12 cellular contexts compared by ENCODE assay signal in the genomic region with DNA sequence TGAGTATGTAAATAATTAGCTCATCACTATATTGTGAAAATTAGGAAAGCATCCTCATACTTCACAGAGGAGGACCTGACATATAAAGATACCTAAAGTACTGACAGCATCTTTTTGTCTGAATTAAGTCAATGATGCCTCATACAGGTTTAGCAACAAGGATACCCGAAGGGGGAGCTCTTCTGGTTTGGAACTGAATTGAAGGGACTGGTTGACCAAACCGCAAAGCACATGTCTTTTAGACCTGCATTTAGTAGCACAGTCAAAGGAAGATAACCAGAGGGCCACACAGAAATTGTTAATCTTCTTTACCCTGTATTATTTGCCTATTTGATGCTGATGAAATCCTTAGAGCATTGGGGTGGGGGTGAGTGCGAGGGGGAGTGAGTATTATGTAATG. TPM values are rescaled to one million over a fixed set of nuclear protein-coding genes. Genes with fewer than 3 reads are reported as not detected.
DNase-seq lines count a peak whose midpoint lies in the region; ATAC-seq, FAIRE-seq and TF ChIP-seq lines count a peak whose summit lies in the region.
"Had no signal": no experiment of that assay in that cellular context is flagged by ENCODE, and none has a peak within 500 bp of the region (broad histone marks: within the 10 kb centered on the region; RNA-seq: fewer than 3 reads in every experiment).

No MANE protein-coding gene starts in this region.

- intact Hi-C loops in HepG2 (cut with micrococcal nuclease; ENCODE audit: unreplicated experiment) (loop anchor here (2.0 to 5.0 kb wide), 2 partner anchors 134 to 345 kb away; a partner anchor contains a TSS), right lobe of liver (cut with DNase I) (no loop called here)

- POLR2A ChIA-PET in HepG2 (lab: Yijun Ruan, JAX) = no interaction called here

- BruUV-seq in HepG2 (replicated peaks; lab: Mats Ljungman, UMichigan) = no TSS peak

- TF ChIP-seq POLR2A in HepG2 (IDR thresholded peaks at IDR 0.05; ENCODE audit: insufficient read depth in 1 of 2, low read depth in 2 of 2, low read length in 2 of 2) (no peak), right lobe of liver (IDR thresholded peaks at IDR 0.05) (no peak)

- no peaks in the 10 kb centered on the region for H3K9me2 ChIP-seq in MM.1S (replicated peaks; ENCODE audit: insufficient read depth, low read length)

- 0% methylated on average over 3 of the region's 3 CpGs for WGBS in HepG2 (ENCODE audit: low lambda C conversion rate)
- WGBS in right lobe of liver (ENCODE audit: insufficient coverage, low coverage, low lambda C conversion rate, missing lambda C conversion rate) = 28% methylated on average over 3 of the region's 3 CpGs

- H3K36me3 ChIP-seq in HepG2 (replicated peaks in 1 of 2; ENCODE audit: control insufficient read depth in 1 of 2, insufficient read depth in 2 of 2, low read length in 2 of 2) (no peaks in the 10 kb centered on the region), right lobe of liver (no peaks in the 10 kb centered on the region), MM.1S (replicated peaks; ENCODE audit: insufficient read depth, low read length) (no peaks in the 10 kb centered on the region)
- H3K36me3 ChIP-seq: thoracic aorta had no signal

- H3K9ac ChIP-seq in HepG2 (ENCODE audit: insufficient read depth, low read depth, low read length) = no peak overlapping the region
- no peak overlapping the region for H3K9ac ChIP-seq in MM.1S (ENCODE audit: low read length)

- H4K20me1 ChIP-seq in HepG2 (ENCODE audit: insufficient read depth, low read length) (no peaks in the 10 kb centered on the region), MM.1S (ENCODE audit: insufficient read depth, low read length) (no peaks in the 10 kb centered on the region)

- ATAC-seq in HepG2 = peak; percentile 69
- ATAC-seq in right lobe of liver = no peak
- ATAC-seq: left lobe of liver had no signal

- CTCF ChIA-PET in HepG2 (lab: Yijun Ruan, JAX; ENCODE audit: low intra/inter-chr PET ratio, low total read pairs) = no interaction called here

- H3K79me2 ChIP-seq in HepG2 (ENCODE audit: insufficient read depth, low read length) (no peaks in the 10 kb centered on the region), MM.1S (ENCODE audit: low read length) (no peaks in the 10 kb centered on the region)

- peak; percentile 31 for DNase-seq in HepG2 (ENCODE audit: low spot score)
- DNase-seq in right lobe of liver = no peak
- peak; percentile 39 for DNase-seq in NCI-H226
- DNase-seq in cerebellar cortex (ENCODE audit: low spot score) = peak; percentile 20
- no peak for DNase-seq in MM.1S
- DNase-seq in NCI-H1092 treated with DMSO at 0.1 percent for 48 hours (lab: John Stamatoyannopoulos, UW) = no peak
- no peak for DNase-seq in NCI-H187 treated with DMSO at 0.1 percent for 48 hours (lab: John Stamatoyannopoulos, UW)
- DNase-seq in AG08395 (ENCODE audit: low spot score) = no peak
- DNase-seq: COR-L47 had no signal

- H3K4me3 ChIP-seq in HepG2 (replicated peaks in 1 of 3; ENCODE audit: insufficient read depth in 1 of 3, low read depth in 2 of 3, low read length in 3 of 3) (no peak overlapping the region), right lobe of liver (no peak overlapping the region), MM.1S (ENCODE audit: low read length) (no peak overlapping the region)
- H3K4me3 ChIP-seq: thoracic aorta had no signal

- H3F3A ChIP-seq in MM.1S (ENCODE audit: insufficient read depth, low read length) = no peaks in the 10 kb centered on the region

- TF ChIP-seq EP300 in HepG2 (IDR thresholded peaks at IDR 0.05; ENCODE audit: low read depth in 2 of 2, low read length in 2 of 2) (no peak), HepG2 (CRISPR knock-in tag; IDR thresholded peaks at IDR 0.05; ENCODE audit: borderline replicate concordance) (no peak)

- H3K4me1 ChIP-seq in HepG2 (ENCODE audit: insufficient read depth, low read length) (peaks cover 7% of the 10 kb centered on the region; the same call in 1 of the 2 replicates), right lobe of liver (no peaks in the 10 kb centered on the region), MM.1S (ENCODE audit: low read length) (no peaks in the 10 kb centered on the region)

- H3K9me3 ChIP-seq in HepG2 (ENCODE audit: low read length) = no peaks in the 10 kb centered on the region
- no peaks in the 10 kb centered on the region for H3K9me3 ChIP-seq in right lobe of liver
- no peaks in the 10 kb centered on the region for H3K9me3 ChIP-seq in MM.1S (replicated peaks; ENCODE audit: insufficient read depth, low read length)
- H3K9me3 ChIP-seq: thoracic aorta had no signal

- H3K4me2 ChIP-seq in HepG2 (ENCODE audit: low read depth, low read length) (no peak overlapping the region), MM.1S (ENCODE audit: low read depth, low read length) (no peak overlapping the region)

- TF ChIP-seq CTCF in HepG2 (CRISPR knock-in tag; IDR thresholded peaks at IDR 0.05) (0 out of 2 replicates have a peak, but pooled peaks have one; percentile 13), right lobe of liver (IDR thresholded peaks at IDR 0.05) (no peak), MM.1S (IDR thresholded peaks at IDR 0.05; ENCODE audit: low read length) (no peak)

- H3K27ac ChIP-seq in HepG2 (ENCODE audit: extremely low read length, insufficient read depth, low read length) = no peak overlapping the region
- no peak overlapping the region for H3K27ac ChIP-seq in right lobe of liver
- H3K27ac ChIP-seq in MM.1S (ENCODE audit: low read length) = no peak overlapping the region
- H3K27ac ChIP-seq: thoracic aorta had no signal

- FAIRE-seq in HepG2 (lab: Jason Lieb, UNC) = no peak

- no peak for TF ChIP-seq RAD21 in HepG2 (CRISPR knock-in tag; IDR thresholded peaks at IDR 0.05)

- H2AFZ ChIP-seq in HepG2 (ENCODE audit: low read length) (no peak overlapping the region), MM.1S (ENCODE audit: low read length) (no peak overlapping the region)

- in situ Hi-C loops in HepG2 (cut with HindIII; ENCODE audit: extremely low pct_ligation_motif_present, low pct_unique_long_range_greater_than_20kb) = no loop called here

- H3K27me3 ChIP-seq in HepG2 (ENCODE audit: control insufficient read depth in 1 of 2, insufficient read depth in 2 of 2, low read length in 2 of 2) = peaks cover 0 to 2% of the 10 kb centered on the region in 2 experiments; a peak in 1 of 5 replicates
- H3K27me3 ChIP-seq in right lobe of liver = no peaks in the 10 kb centered on the region
- no peaks in the 10 kb centered on the region for H3K27me3 ChIP-seq in MM.1S (replicated peaks; ENCODE audit: insufficient read depth, low read length)

TF ChIP-seq in HepG2, 621 proteins besides CTCF, POLR2A, EP300 and RAD21:
- no peak for TF ChIP-seq ZNF225 (CRISPR knock-in tag; IDR thresholded peaks at IDR 0.05)
- TF ChIP-seq NCOA5 (CRISPR knock-in tag; IDR thresholded peaks at IDR 0.05) = no peak
- TF ChIP-seq ZNF432 (CRISPR knock-in tag; IDR thresholded peaks at IDR 0.05; ENCODE audit: borderline replicate concordance) = no peak
- TF ChIP-seq ZNF101 (CRISPR knock-in tag; IDR thresholded peaks at IDR 0.05; ENCODE audit: borderline replicate concordance, low read depth) = no peak
- TF ChIP-seq ZNF446 (CRISPR knock-in tag; IDR thresholded peaks at IDR 0.05) = no peak
- TF ChIP-seq, protein P1, sequence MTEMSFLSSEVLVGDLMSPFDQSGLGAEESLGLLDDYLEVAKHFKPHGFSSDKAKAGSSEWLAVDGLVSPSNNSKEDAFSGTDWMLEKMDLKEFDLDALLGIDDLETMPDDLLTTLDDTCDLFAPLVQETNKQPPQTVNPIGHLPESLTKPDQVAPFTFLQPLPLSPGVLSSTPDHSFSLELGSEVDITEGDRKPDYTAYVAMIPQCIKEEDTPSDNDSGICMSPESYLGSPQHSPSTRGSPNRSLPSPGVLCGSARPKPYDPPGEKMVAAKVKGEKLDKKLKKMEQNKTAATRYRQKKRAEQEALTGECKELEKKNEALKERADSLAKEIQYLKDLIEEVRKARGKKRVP (CRISPR knock-in tag; IDR thresholded peaks at IDR 0.05) = peak in 1 of 2 experiments; percentile 32; a peak in 1 of 4 replicates
- no peak for TF ChIP-seq HNRNPL (IDR thresholded peaks at IDR 0.05; ENCODE audit: low read depth, low read length)
- TF ChIP-seq DNMT1 (CRISPR knock-in tag; IDR thresholded peaks at IDR 0.05) = no peak
- 0 out of 2 replicates have a peak, but pooled peaks have one; percentile 6 for TF ChIP-seq STAG1 (CRISPR knock-in tag; IDR thresholded peaks at IDR 0.05)
- no peak for TF ChIP-seq ZNF160 (CRISPR knock-in tag; IDR thresholded peaks at IDR 0.05)
- no peak for TF ChIP-seq MIER3 (CRISPR knock-in tag; IDR thresholded peaks at IDR 0.05; ENCODE audit: borderline replicate concordance)
- TF ChIP-seq ZNF180 (CRISPR knock-in tag; IDR thresholded peaks at IDR 0.05; ENCODE audit: borderline replicate concordance, low read depth) = no peak

RNA-seq across cellular contexts. Expression of a gene that starts 12.9 kb away (rescaled TPM):
- total RNA-seq in HepG2 (2016; rRNA removed; fragmentation: Illumina TruSeq; extraction: Trizol) (0.31 and 0.38 TPM in 2 replicates), right lobe of liver (under 1 TPM in 3 of 6 experiments, not detected in 3; 0.07 to 0.99 (median 0.51) TPM)
- 0.09 TPM in 1 of 2 replicates, not detected in the other for total RNA-seq in HepG2 (2016; cell fraction: cytosol; rRNA removed; fragmentation: Illumina TruSeq; extraction: Trizol; ENCODE audit: low read depth)
- total RNA-seq in HepG2 (2016; cell fraction: insoluble cytoplasmic fraction; rRNA removed; fragmentation: Illumina TruSeq; extraction: Trizol) = 0.19 and 0.24 TPM in 2 replicates
- total RNA-seq in HepG2 (2016; cell fraction: membrane; rRNA removed; fragmentation: Illumina TruSeq; extraction: Trizol) = 0.34 and 0.49 TPM in 2 replicates
- total RNA-seq in HepG2 (2016; cell fraction: nucleus; rRNA removed; fragmentation: Illumina TruSeq; extraction: Trizol) = 0.25 TPM in 1 of 2 replicates, not detected in the other
- polyA plus RNA-seq in HepG2 (2011; rRNA removed) = 0.15 TPM in 1 of 2 replicates, not detected in the other
- polyA plus RNA-seq in HepG2 (2011; cell fraction: cytosol; rRNA removed) = 0.04 and 0.05 TPM in 2 replicates
- 0.09 TPM in 1 of 2 replicates, not detected in the other for polyA plus RNA-seq in HepG2 (2011; cell fraction: nucleus; rRNA removed)
- 0.21 TPM in 1 of 2 replicates, not detected in the other for polyA plus RNA-seq in HepG2 (2012)
- 0.06 and 0.08 TPM in 2 replicates for polyA plus RNA-seq in HepG2 (2016; cell fraction: cytosol; fragmentation: Illumina TruSeq; extraction: Trizol; ENCODE audit: low read depth)
- polyA plus RNA-seq in HepG2 (2016; cell fraction: insoluble cytoplasmic fraction; fragmentation: Illumina TruSeq; extraction: Trizol; ENCODE audit: low read depth) = 0.33 and 0.79 TPM in 2 replicates
- polyA plus RNA-seq in HepG2 (2016; cell fraction: membrane; fragmentation: Illumina TruSeq; extraction: Trizol; ENCODE audit: low read depth) = 0.15 and 0.21 TPM in 2 replicates
- polyA plus RNA-seq in HepG2 (2016; cell fraction: nucleus; fragmentation: Illumina TruSeq; extraction: Trizol; ENCODE audit: insufficient read depth, low read depth) = 0.42 and 0.65 TPM in 2 replicates
- polyA minus RNA-seq in HepG2 (2011; rRNA and poly(A)+ RNA removed; ENCODE audit: low replicate concordance) = 0.16 TPM in 1 of 2 replicates, not detected in the other
- not detected in 2 replicates for polyA minus RNA-seq in HepG2 (2011; cell fraction: cytosol; rRNA and poly(A)+ RNA removed)
- polyA minus RNA-seq in HepG2 (2011; cell fraction: nucleus; rRNA and poly(A)+ RNA removed) = not detected in 2 replicates
- total RNA-seq: activated T-helper 2 cell treated with anti-CD3 and anti-CD28 coated beads, Interferon-gamma antibody, Interleukin-2, Interleukin-4, amounts not matched to agents 10 μg/mL and 5 μg/mL and 100 μg/mL, durations not matched to agents 14 hours and 24 hours and 36 hours; left lobe of liver had no signal

Comparison
In these comparisons a context has a peak if more than half of its experiments do, and no peak if none do; other contexts are left out.
1. DNase-seq: peak in HepG2 (single experiment), NCI-H226 (single experiment) and cerebellar cortex (single experiment); none in right lobe of liver (0 of 3), MM.1S (single experiment), NCI-H1092 treated with DMSO at 0.1 percent for 48 hours (single experiment), NCI-H187 treated with DMSO at 0.1 percent for 48 hours (single experiment) and AG08395 (single experiment).